Comparison of ENCODE assay signal across 27 cellular contexts in the genomic region with DNA sequence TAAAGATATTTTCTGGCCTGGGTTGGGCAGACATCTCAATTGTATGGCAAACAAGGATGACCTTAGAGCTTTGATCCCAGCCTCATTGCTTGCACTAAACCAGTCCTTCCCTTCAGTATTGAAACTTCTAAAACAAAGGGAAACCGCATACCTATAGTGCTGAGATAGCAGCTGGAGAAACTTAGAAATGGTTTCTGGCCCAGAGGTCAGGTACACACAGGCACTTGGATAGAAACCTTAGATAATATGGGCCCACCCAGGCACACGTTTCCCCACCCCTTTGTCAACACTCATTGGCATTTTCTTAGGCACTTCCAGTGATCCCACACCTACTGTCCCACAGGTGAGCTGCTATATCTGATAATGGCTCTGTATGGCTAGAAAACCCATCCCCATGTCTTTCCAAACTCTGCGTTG. TPM values are rescaled to one million over a fixed set of nuclear protein-coding genes. Genes with fewer than 3 reads are reported as not detected.
"Had no signal": no experiment of that assay in that cellular context is flagged by ENCODE, and none has a peak within 500 bp of the region (broad histone marks: within the 10 kb centered on the region; RNA-seq: fewer than 3 reads in every experiment).

No MANE protein-coding gene starts in this region.

- H3K27me3 ChIP-seq: Peyer's patch, SJCRH30 had no signal

- H3K27ac ChIP-seq: HL-60, PC-9, Peyer's patch, SJCRH30 had no signal

- DNase-seq: KBM-7; MV-4-11; NCI-H1048; NCI-H1105; NCI-H1417 treated with DMSO at 0.1 percent for 48 hours; NCI-H146; NCI-H1694 treated with DMSO at 0.1 percent for 48 hours; NCI-H1930; NCI-H2081; NCI-H2107; NCI-H446; NCI-H510A; NCI-H526; NCI-H748 treated with DMSO at 0.1 percent for 48 hours; NK-92 treated with Interleukin-12 subunit alpha and Interleukin-12 subunit beta, amount 100 ng/mL, for 24 hours; OCI-M1; PC-9; Peyer's patch; SHP77 treated with DMSO at 0.1 percent for 48 hours; SJCRH30 had no signal

- H3K4me3 ChIP-seq: PC-9, Peyer's patch, SJCRH30 had no signal

- H2AFZ ChIP-seq: PC-9 had no signal

- H3K4me1 ChIP-seq: Peyer's patch, SJCRH30 had no signal

- ATAC-seq: Right ventricle myocardium inferior, SK-N-SH treated with all-trans-retinoic acid at 6 μM for 48 hours had no signal

- FAIRE-seq: HTR-8/SVneo had no signal

- H3K9me3 ChIP-seq: Peyer's patch, SJCRH30 had no signal

- H3K4me2 ChIP-seq: PC-9 had no signal

- H3K36me3 ChIP-seq: Peyer's patch, SJCRH30 had no signal

RNA-seq across cellular contexts. Expression of gene NRSN1, which starts 22.1 kb away (rescaled TPM):
- total RNA-seq: LHCN-M2, MCF 10A, PC-9, Peyer's patch, Right ventricle myocardium inferior, RPMI7951, SJCRH30 had no signal
